1 cellular context compared by ENCODE assay signal in the genomic region with DNA sequence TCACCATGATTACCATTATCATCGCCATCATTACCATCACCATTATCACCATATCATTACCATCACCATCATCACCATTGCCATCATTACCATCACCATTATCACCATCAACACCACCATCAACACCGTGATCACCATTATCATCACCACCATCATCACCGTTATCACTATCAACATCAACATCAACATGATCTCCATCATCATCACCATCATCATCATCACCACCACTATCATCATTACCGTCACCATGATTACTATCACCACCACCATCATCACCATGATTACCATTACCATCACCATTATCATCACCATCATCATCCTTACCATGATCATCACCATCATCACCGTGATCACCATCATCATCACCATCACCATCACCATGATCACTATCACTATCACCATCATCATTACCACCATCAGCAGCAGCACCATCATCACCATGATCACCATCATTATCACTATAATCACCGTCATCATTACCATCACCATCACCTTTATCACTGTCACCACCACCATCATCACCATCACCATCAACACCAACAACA.
TF ChIP-seq lines count a peak whose summit lies in the region.

No MANE protein-coding gene starts in this region.

TF ChIP-seq in HEK293, 187 proteins besides CTCF, POLR2A, EP300 and RAD21 (continued from another document):
- TF ChIP-seq, protein P1, sequence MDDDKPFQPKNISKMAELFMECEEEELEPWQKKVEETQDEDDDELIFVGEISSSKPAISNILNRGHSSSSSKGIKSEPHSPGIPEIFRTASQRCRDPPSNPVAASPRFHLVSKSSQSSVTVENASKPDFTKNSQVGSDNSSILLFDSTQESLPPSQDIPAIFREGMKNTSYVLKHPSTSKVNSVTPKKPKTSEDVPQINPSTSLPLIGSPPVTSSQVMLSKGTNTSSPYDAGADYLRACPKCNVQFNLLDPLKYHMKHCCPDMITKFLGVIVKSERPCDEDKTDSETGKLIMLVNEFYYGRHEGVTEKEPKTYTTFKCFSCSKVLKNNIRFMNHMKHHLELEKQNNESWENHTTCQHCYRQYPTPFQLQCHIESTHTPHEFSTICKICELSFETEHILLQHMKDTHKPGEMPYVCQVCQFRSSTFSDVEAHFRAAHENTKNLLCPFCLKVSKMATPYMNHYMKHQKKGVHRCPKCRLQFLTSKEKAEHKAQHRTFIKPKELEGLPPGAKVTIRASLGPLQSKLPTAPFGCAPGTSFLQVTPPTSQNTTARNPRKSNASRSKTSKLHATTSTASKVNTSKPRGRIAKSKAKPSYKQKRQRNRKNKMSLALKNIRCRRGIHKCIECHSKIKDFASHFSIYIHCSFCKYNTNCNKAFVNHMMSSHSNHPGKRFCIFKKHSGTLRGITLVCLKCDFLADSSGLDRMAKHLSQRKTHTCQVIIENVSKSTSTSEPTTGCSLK (tag by site-specific recombination; IDR thresholded peaks at IDR 0.05) = 0 out of 2 replicates have a peak, but pooled peaks have one; percentile 48
- TF ChIP-seq, protein P2, sequence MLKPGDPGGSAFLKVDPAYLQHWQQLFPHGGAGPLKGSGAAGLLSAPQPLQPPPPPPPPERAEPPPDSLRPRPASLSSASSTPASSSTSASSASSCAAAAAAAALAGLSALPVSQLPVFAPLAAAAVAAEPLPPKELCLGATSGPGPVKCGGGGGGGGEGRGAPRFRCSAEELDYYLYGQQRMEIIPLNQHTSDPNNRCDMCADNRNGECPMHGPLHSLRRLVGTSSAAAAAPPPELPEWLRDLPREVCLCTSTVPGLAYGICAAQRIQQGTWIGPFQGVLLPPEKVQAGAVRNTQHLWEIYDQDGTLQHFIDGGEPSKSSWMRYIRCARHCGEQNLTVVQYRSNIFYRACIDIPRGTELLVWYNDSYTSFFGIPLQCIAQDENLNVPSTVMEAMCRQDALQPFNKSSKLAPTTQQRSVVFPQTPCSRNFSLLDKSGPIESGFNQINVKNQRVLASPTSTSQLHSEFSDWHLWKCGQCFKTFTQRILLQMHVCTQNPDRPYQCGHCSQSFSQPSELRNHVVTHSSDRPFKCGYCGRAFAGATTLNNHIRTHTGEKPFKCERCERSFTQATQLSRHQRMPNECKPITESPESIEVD (tag by site-specific recombination; IDR thresholded peaks at IDR 0.05) = no peak
- 0 out of 2 replicates have a peak, but pooled peaks have one; percentile 10 for TF ChIP-seq ZNF521 (tag by site-specific recombination; IDR thresholded peaks at IDR 0.05)
- no peak for TF ChIP-seq ZNF169 (tag by site-specific recombination; IDR thresholded peaks at IDR 0.05)
- TF ChIP-seq ZNF571 (tag by site-specific recombination; IDR thresholded peaks at IDR 0.05) = no peak
- no peak for TF ChIP-seq ZNF133 (tag by site-specific recombination; IDR thresholded peaks at IDR 0.05)
- no peak for TF ChIP-seq ZNF157 (tag by site-specific recombination; IDR thresholded peaks at IDR 0.05)
- no peak for TF ChIP-seq ZNF747 (tag by site-specific recombination; IDR thresholded peaks at IDR 0.05)
- no peak for TF ChIP-seq ZNF621 (tag by site-specific recombination; IDR thresholded peaks at IDR 0.05)
- TF ChIP-seq ZNF311 (tag by site-specific recombination; IDR thresholded peaks at IDR 0.05; ENCODE audit: borderline replicate concordance) = 0 out of 2 replicates have a peak, but pooled peaks have one; percentile 70
- TF ChIP-seq, protein P3, sequence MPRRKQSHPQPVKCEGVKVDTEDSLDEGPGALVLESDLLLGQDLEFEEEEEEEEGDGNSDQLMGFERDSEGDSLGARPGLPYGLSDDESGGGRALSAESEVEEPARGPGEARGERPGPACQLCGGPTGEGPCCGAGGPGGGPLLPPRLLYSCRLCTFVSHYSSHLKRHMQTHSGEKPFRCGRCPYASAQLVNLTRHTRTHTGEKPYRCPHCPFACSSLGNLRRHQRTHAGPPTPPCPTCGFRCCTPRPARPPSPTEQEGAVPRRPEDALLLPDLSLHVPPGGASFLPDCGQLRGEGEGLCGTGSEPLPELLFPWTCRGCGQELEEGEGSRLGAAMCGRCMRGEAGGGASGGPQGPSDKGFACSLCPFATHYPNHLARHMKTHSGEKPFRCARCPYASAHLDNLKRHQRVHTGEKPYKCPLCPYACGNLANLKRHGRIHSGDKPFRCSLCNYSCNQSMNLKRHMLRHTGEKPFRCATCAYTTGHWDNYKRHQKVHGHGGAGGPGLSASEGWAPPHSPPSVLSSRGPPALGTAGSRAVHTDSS (tag by site-specific recombination; IDR thresholded peaks at IDR 0.05) = peak; percentile 87
- TF ChIP-seq ZNF670 (tag by site-specific recombination; IDR thresholded peaks at IDR 0.05; ENCODE audit: low read depth) = peak; percentile 24; the same call in 1 of the 2 replicates
- TF ChIP-seq ZNF596 (tag by site-specific recombination; IDR thresholded peaks at IDR 0.05) = no peak
- no peak for TF ChIP-seq ZNF324 (tag by site-specific recombination; IDR thresholded peaks at IDR 0.05)
- TF ChIP-seq, protein P4, sequence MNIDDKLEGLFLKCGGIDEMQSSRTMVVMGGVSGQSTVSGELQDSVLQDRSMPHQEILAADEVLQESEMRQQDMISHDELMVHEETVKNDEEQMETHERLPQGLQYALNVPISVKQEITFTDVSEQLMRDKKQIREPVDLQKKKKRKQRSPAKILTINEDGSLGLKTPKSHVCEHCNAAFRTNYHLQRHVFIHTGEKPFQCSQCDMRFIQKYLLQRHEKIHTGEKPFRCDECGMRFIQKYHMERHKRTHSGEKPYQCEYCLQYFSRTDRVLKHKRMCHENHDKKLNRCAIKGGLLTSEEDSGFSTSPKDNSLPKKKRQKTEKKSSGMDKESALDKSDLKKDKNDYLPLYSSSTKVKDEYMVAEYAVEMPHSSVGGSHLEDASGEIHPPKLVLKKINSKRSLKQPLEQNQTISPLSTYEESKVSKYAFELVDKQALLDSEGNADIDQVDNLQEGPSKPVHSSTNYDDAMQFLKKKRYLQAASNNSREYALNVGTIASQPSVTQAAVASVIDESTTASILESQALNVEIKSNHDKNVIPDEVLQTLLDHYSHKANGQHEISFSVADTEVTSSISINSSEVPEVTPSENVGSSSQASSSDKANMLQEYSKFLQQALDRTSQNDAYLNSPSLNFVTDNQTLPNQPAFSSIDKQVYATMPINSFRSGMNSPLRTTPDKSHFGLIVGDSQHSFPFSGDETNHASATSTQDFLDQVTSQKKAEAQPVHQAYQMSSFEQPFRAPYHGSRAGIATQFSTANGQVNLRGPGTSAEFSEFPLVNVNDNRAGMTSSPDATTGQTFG (tag by site-specific recombination; IDR thresholded peaks at IDR 0.05; ENCODE audit: borderline replicate concordance) = peak; percentile 56; the same call in 1 of the 2 replicates
- TF ChIP-seq ZNF544 (tag by site-specific recombination; IDR thresholded peaks at IDR 0.05) = no peak
